In genomic region chr3:59006791-59007517, GRCh38 we compare ENCODE assay signal across 17 cellular contexts. TPM values are rescaled to one million over a fixed set of nuclear protein-coding genes. Genes with fewer than 3 reads are reported as not detected.
DNase-seq lines count a peak whose midpoint lies in the region; ATAC-seq, FAIRE-seq and TF ChIP-seq lines count a peak whose summit lies in the region.
"Had no signal": no experiment of that assay in that cellular context is flagged by ENCODE, and none has a peak within 500 bp of the region (broad histone marks: within the 10 kb centered on the region; RNA-seq: fewer than 3 reads in every experiment).

No MANE protein-coding gene starts in this region.

- CTCF ChIA-PET in HepG2 (lab: Yijun Ruan, JAX; ENCODE audit: low intra/inter-chr PET ratio, low total read pairs), result no interaction called here
- CTCF ChIA-PET in activated CD8-positive, alpha-beta T cell treated with anti-CD3 and anti-CD28 coated beads, Interleukin-2, amount 10 ng/mL, durations not matched to agents 7 days and 5 days (lab: Charles Lee), result interaction anchor here (0.9 kb wide), 1 partner anchor 9 kb away, joined by 3 read pairs; no protein-coding TSS in a partner anchor

- H3K36me3 ChIP-seq in fibroblast of lung (ENCODE audit: control insufficient read depth, insufficient read depth, low read length) (no peaks in the 10 kb centered on the region), HepG2 (replicated peaks in 1 of 2; ENCODE audit: control insufficient read depth in 1 of 2, insufficient read depth in 2 of 2, low read length in 2 of 2) (no peaks in the 10 kb centered on the region), esophagus muscularis mucosa (no peaks in the 10 kb centered on the region)
- H3K36me3 ChIP-seq: tibial artery had no signal

- POLR2A ChIA-PET in HepG2 (lab: Yijun Ruan, JAX), result no interaction called here
- POLR2A ChIA-PET in activated CD8-positive, alpha-beta T cell treated with anti-CD3 and anti-CD28 coated beads, Interleukin-2, amount 10 ng/mL, durations not matched to agents 7 days and 5 days (lab: Charles Lee), result no interaction called here

- H3K4me1 ChIP-seq in fibroblast of lung (ENCODE audit: control insufficient read depth, extremely low read depth, insufficient read depth, low read length), result peaks cover 2% of the 10 kb centered on the region
- no peaks in the 10 kb centered on the region for H3K4me1 ChIP-seq in HepG2 (ENCODE audit: insufficient read depth, low read length)
- H3K4me1 ChIP-seq in esophagus muscularis mucosa, result no peaks in the 10 kb centered on the region
- H3K4me1 ChIP-seq: tibial artery had no signal

- TF ChIP-seq POLR2A in HepG2 (IDR thresholded peaks at IDR 0.05; ENCODE audit: insufficient read depth in 1 of 2, low read depth in 2 of 2, low read length in 2 of 2), result no peak
- no peak for TF ChIP-seq POLR2A in esophagus muscularis mucosa (IDR thresholded peaks at IDR 0.05; ENCODE audit: low read depth)

- peak; percentile 4 for DNase-seq in NCI-H1105 treated with DMSO at 0.1 percent for 48 hours (lab: John Stamatoyannopoulos, UW)
- DNase-seq in NCI-H1105 (lab: John Stamatoyannopoulos, UW), result no peak
- peak; percentile 9 for DNase-seq in RPMI8226
- peak; percentile 61 to 75 for DNase-seq in fibroblast of lung (ENCODE audit: low read depth in 2 of 2)
- no peak for DNase-seq in osteocyte (ENCODE audit: extremely low spot score, unreplicated experiment)
- DNase-seq in HepG2 (ENCODE audit: low spot score), result no peak
- DNase-seq in activated CD8-positive, alpha-beta T cell treated with anti-CD3 and anti-CD28 coated beads, Interleukin-2, amount 10 ng/mL, durations not matched to agents 7 days and 5 days, result no peak
- DNase-seq in esophagus muscularis mucosa (ENCODE audit: extremely low spot score), result no peak
- DNase-seq: activated CD8-positive, alpha-beta memory T cell treated with anti-CD3 and anti-CD28 coated beads, Interleukin-2, amount 50 U/mL, for 48 hours; aorta; retina; T1000 had no signal

- BruUV-seq in HepG2 (replicated peaks; lab: Mats Ljungman, UMichigan), result no TSS peak

- H3K27me3 ChIP-seq in fibroblast of lung (ENCODE audit: control insufficient read depth, insufficient read depth, low read length), result no peaks in the 10 kb centered on the region
- no peaks in the 10 kb centered on the region; a peak in 1 of 5 replicates for H3K27me3 ChIP-seq in HepG2 (ENCODE audit: control insufficient read depth in 1 of 2, insufficient read depth in 2 of 2, low read length in 2 of 2)
- H3K27me3 ChIP-seq in esophagus muscularis mucosa, result no peaks in the 10 kb centered on the region
- H3K27me3 ChIP-seq: tibial artery had no signal

- H3K27ac Mint-ChIP-seq in osteocyte (ENCODE audit: unreplicated experiment), result peak overlapping the region; percentile 32
- no peak overlapping the region for H3K27ac Mint-ChIP-seq in activated CD8-positive, alpha-beta T cell treated with anti-CD3 and anti-CD28 coated beads, Interleukin-2, amount 10 ng/mL, durations not matched to agents 7 days and 5 days
- H3K27ac Mint-ChIP-seq: memory B cell had no signal

- H3K4me2 ChIP-seq in fibroblast of lung (ENCODE audit: extremely low read depth, insufficient read depth, low read length) (no peak overlapping the region), HepG2 (ENCODE audit: low read depth, low read length) (no peak overlapping the region)

- intact Hi-C loops in HepG2 (cut with micrococcal nuclease; ENCODE audit: unreplicated experiment), result no loop called here
- intact Hi-C loops in esophagus muscularis mucosa (cut with DNase I), result no loop called here

- H2AFZ ChIP-seq in fibroblast of lung (ENCODE audit: low read length), result peak overlapping the region; percentile 75
- H2AFZ ChIP-seq in HepG2 (ENCODE audit: low read length), result no peak overlapping the region

- H3K27me3 Mint-ChIP-seq in osteocyte (ENCODE audit: unreplicated experiment), result no peaks in the 10 kb centered on the region
- peaks cover 11% of the 10 kb centered on the region for H3K27me3 Mint-ChIP-seq in activated CD8-positive, alpha-beta T cell treated with anti-CD3 and anti-CD28 coated beads, Interleukin-2, amount 10 ng/mL, durations not matched to agents 7 days and 5 days (ENCODE audit: low read depth)

- no peaks in the 10 kb centered on the region for H3K9me3 ChIP-seq in fibroblast of lung (ENCODE audit: control insufficient read depth, insufficient read depth, low read depth, low read length)
- no peaks in the 10 kb centered on the region for H3K9me3 ChIP-seq in HepG2 (ENCODE audit: low read length)
- no peaks in the 10 kb centered on the region for H3K9me3 ChIP-seq in esophagus muscularis mucosa
- H3K9me3 ChIP-seq: tibial artery had no signal

- no peak for FAIRE-seq in HepG2 (lab: Jason Lieb, UNC)
- FAIRE-seq: A204.1, G401.6 had no signal

- no peak for ATAC-seq in HepG2
- no peak for ATAC-seq in activated CD8-positive, alpha-beta T cell treated with anti-CD3 and anti-CD28 coated beads, Interleukin-2, amount 10 ng/mL, durations not matched to agents 7 days and 5 days
- ATAC-seq: HCT116 had no signal

- TF ChIP-seq CTCF in fibroblast of lung (conservative IDR thresholded peaks at IDR 0.05 in 1 of 2, IDR thresholded peaks at IDR 0.05 in 1 of 2; ENCODE audit: low read depth in 1 of 2, low read length in 2 of 2) (no peak), osteocyte (IDR thresholded peaks at IDR 0.05) (no peak), HepG2 (CRISPR knock-in tag; IDR thresholded peaks at IDR 0.05) (no peak), esophagus muscularis mucosa (IDR thresholded peaks at IDR 0.05) (no peak)

- H3K9ac ChIP-seq in fibroblast of lung (ENCODE audit: insufficient read depth, low read length) (no peak overlapping the region), HepG2 (ENCODE audit: insufficient read depth, low read depth, low read length) (no peak overlapping the region)

- no peak overlapping the region for H3K4me3 ChIP-seq in fibroblast of lung (replicated peaks in 1 of 4; ENCODE audit: control extremely low read depth in 1 of 4, insufficient read depth in 1 of 4, low read depth in 3 of 4, low read length in 4 of 4)
- no peak overlapping the region for H3K4me3 ChIP-seq in HepG2 (replicated peaks in 1 of 3; ENCODE audit: insufficient read depth in 1 of 3, low read depth in 2 of 3, low read length in 3 of 3)
- H3K4me3 ChIP-seq in esophagus muscularis mucosa, result no peak overlapping the region
- H3K4me3 ChIP-seq: tibial artery had no signal

- no peaks in the 10 kb centered on the region for H4K20me1 ChIP-seq in fibroblast of lung (ENCODE audit: control insufficient read depth, extremely low read depth, insufficient read depth, low read length)
- no peaks in the 10 kb centered on the region for H4K20me1 ChIP-seq in HepG2 (ENCODE audit: insufficient read depth, low read length)

- TF ChIP-seq RAD21 in HepG2 (CRISPR knock-in tag; IDR thresholded peaks at IDR 0.05), result no peak

- H3K27ac ChIP-seq in fibroblast of lung (ENCODE audit: insufficient read depth, low read length) (no peak overlapping the region), HepG2 (ENCODE audit: extremely low read length, insufficient read depth, low read length) (no peak overlapping the region), esophagus muscularis mucosa (replicated peaks in 1 of 4) (no peak overlapping the region)
- H3K27ac ChIP-seq: tibial artery had no signal

- whole genome bisulfite sequencing in HepG2 (ENCODE audit: low lambda C conversion rate), result 63% methylated on average over 3 of the region's 6 CpGs
- 85% methylated on average over 6 of the region's 6 CpGs for WGBS in esophagus muscularis mucosa

- no peak overlapping the region for H3K4me3 Mint-ChIP-seq in osteocyte (ENCODE audit: unreplicated experiment)
- no peak overlapping the region for H3K4me3 Mint-ChIP-seq in activated CD8-positive, alpha-beta T cell treated with anti-CD3 and anti-CD28 coated beads, Interleukin-2, amount 10 ng/mL, durations not matched to agents 7 days and 5 days
- H3K4me3 Mint-ChIP-seq: memory B cell had no signal

- H3K36me3 Mint-ChIP-seq in osteocyte (ENCODE audit: unreplicated experiment), result no peaks in the 10 kb centered on the region
- H3K36me3 Mint-ChIP-seq in activated CD8-positive, alpha-beta T cell treated with anti-CD3 and anti-CD28 coated beads, Interleukin-2, amount 10 ng/mL, durations not matched to agents 7 days and 5 days (ENCODE audit: low read depth), result no peaks in the 10 kb centered on the region

- no peaks in the 10 kb centered on the region for H3K9me3 Mint-ChIP-seq in osteocyte (ENCODE audit: unreplicated experiment)
- H3K9me3 Mint-ChIP-seq in activated CD8-positive, alpha-beta T cell treated with anti-CD3 and anti-CD28 coated beads, Interleukin-2, amount 10 ng/mL, durations not matched to agents 7 days and 5 days (ENCODE audit: insufficient read depth), result no peaks in the 10 kb centered on the region

- in situ Hi-C loops in HepG2 (cut with HindIII; ENCODE audit: extremely low pct_ligation_motif_present, low pct_unique_long_range_greater_than_20kb), result no loop called here

- H3K79me2 ChIP-seq in fibroblast of lung (ENCODE audit: control insufficient read depth, insufficient read depth, low read length) (no peaks in the 10 kb centered on the region), HepG2 (ENCODE audit: insufficient read depth, low read length) (no peaks in the 10 kb centered on the region)

- no peak for TF ChIP-seq EP300 in HepG2 (IDR thresholded peaks at IDR 0.05; ENCODE audit: low read depth in 2 of 2, low read length in 2 of 2)
- no peak for TF ChIP-seq EP300 in HepG2 (CRISPR knock-in tag; IDR thresholded peaks at IDR 0.05; ENCODE audit: borderline replicate concordance)
- no peak for TF ChIP-seq EP300 in esophagus muscularis mucosa (IDR thresholded peaks at IDR 0.05)

- peaks cover 4% of the 10 kb centered on the region for H3K4me1 Mint-ChIP-seq in osteocyte (ENCODE audit: unreplicated experiment)
- H3K4me1 Mint-ChIP-seq in activated CD8-positive, alpha-beta T cell treated with anti-CD3 and anti-CD28 coated beads, Interleukin-2, amount 10 ng/mL, durations not matched to agents 7 days and 5 days (ENCODE audit: low read depth), result no peaks in the 10 kb centered on the region
- H3K4me1 Mint-ChIP-seq: memory B cell had no signal

RNA-seq across cellular contexts. Expression of gene CFAP20DC, which starts 42.9 kb away (rescaled TPM):
- total RNA-seq in fibroblast of lung, result 2.3 and 3.8 TPM in 2 replicates
- 1.9 and 2.7 TPM in 2 replicates for polyA plus RNA-seq in fibroblast of lung
- polyA plus RNA-seq in fibroblast of lung (2012), result 1.0 and 1.1 TPM in 2 replicates
- polyA minus RNA-seq in fibroblast of lung (ENCODE audit: low replicate concordance), result 0.52 TPM in 1 of 2 replicates, not detected in the other
- total RNA-seq in osteocyte, result 1.4 and 1.6 TPM in 2 replicates
- not detected in 2 replicates for total RNA-seq in HepG2 (2016; rRNA removed; fragmentation: Illumina TruSeq; extraction: Trizol)
- not detected in 2 replicates for total RNA-seq in HepG2 (2016; cell fraction: cytosol; rRNA removed; fragmentation: Illumina TruSeq; extraction: Trizol; ENCODE audit: low read depth)
- not detected in 2 replicates for total RNA-seq in HepG2 (2016; cell fraction: insoluble cytoplasmic fraction; rRNA removed; fragmentation: Illumina TruSeq; extraction: Trizol)
- total RNA-seq in HepG2 (2016; cell fraction: membrane; rRNA removed; fragmentation: Illumina TruSeq; extraction: Trizol), result not detected in 2 replicates
- not detected in 2 replicates for total RNA-seq in HepG2 (2016; cell fraction: nucleus; rRNA removed; fragmentation: Illumina TruSeq; extraction: Trizol)
- not detected in 2 replicates for polyA plus RNA-seq in HepG2 (2011; rRNA removed)
- not detected in 2 replicates for polyA plus RNA-seq in HepG2 (2011; cell fraction: cytosol; rRNA removed)
- polyA plus RNA-seq in HepG2 (2011; cell fraction: nucleus; rRNA removed), result not detected in 2 replicates
- not detected in 2 replicates for polyA plus RNA-seq in HepG2 (2012)
- not detected in 2 replicates for polyA plus RNA-seq in HepG2 (2016; cell fraction: cytosol; fragmentation: Illumina TruSeq; extraction: Trizol; ENCODE audit: low read depth)
- polyA plus RNA-seq in HepG2 (2016; cell fraction: insoluble cytoplasmic fraction; fragmentation: Illumina TruSeq; extraction: Trizol; ENCODE audit: low read depth), result not detected in 2 replicates
- not detected in 2 replicates for polyA plus RNA-seq in HepG2 (2016; cell fraction: membrane; fragmentation: Illumina TruSeq; extraction: Trizol; ENCODE audit: low read depth)
- not detected in 2 replicates for polyA plus RNA-seq in HepG2 (2016; cell fraction: nucleus; fragmentation: Illumina TruSeq; extraction: Trizol; ENCODE audit: insufficient read depth, low read depth)
- polyA minus RNA-seq in HepG2 (2011; rRNA and poly(A)+ RNA removed; ENCODE audit: low replicate concordance), result not detected in 2 replicates
- not detected in 2 replicates for polyA minus RNA-seq in HepG2 (2011; cell fraction: cytosol; rRNA and poly(A)+ RNA removed)
- polyA minus RNA-seq in HepG2 (2011; cell fraction: nucleus; rRNA and poly(A)+ RNA removed), result not detected in 2 replicates
- 1 to 10 TPM; 1.5 to 1.6 TPM for total RNA-seq in activated CD8-positive, alpha-beta T cell treated with anti-CD3 and anti-CD28 coated beads, Interleukin-2, amount 10 ng/mL, durations not matched to agents 7 days and 5 days
- total RNA-seq in esophagus muscularis mucosa, result under 1 TPM in 3 of 4 donors, not detected in 1; 0.17 to 0.32 (median 0.23) TPM
- polyA plus RNA-seq: aorta had no signal

Comparison
In these comparisons a context has a peak if more than half of its experiments do, and no peak if none do; other contexts are left out.
1. DNase-seq: peak in NCI-H1105 treated with DMSO at 0.1 percent for 48 hours (single experiment), RPMI8226 (single experiment) and fibroblast of lung (2 of 2); none in NCI-H1105 (single experiment), osteocyte (single experiment), HepG2 (single experiment), activated CD8-positive, alpha-beta T cell treated with anti-CD3 and anti-CD28 coated beads, Interleukin-2, amount 10 ng/mL, durations not matched to agents 7 days and 5 days (single experiment) and esophagus muscularis mucosa (single experiment).